ENCODE assay signal across 8 cellular contexts in genomic region chr2:234463626-234464290, GRCh38. TPM values are rescaled to one million over a fixed set of nuclear protein-coding genes. Genes with fewer than 3 reads are reported as not detected.
DNase-seq lines count a peak whose midpoint lies in the region; TF ChIP-seq lines count a peak whose summit lies in the region.

No MANE protein-coding gene starts in this region.

- BruUV-seq in MCF 10A (replicated peaks; lab: Mats Ljungman, UMichigan): no TSS peak

- intact Hi-C loops in MCF 10A (cut with micrococcal nuclease): no loop called here

- TF ChIP-seq CTCF in MCF 10A (IDR thresholded peaks at IDR 0.05; ENCODE audit: unreplicated experiment): no peak

- no peak overlapping the region for H3K27ac Mint-ChIP-seq in MCF 10A (ENCODE audit: low read depth, unreplicated experiment)

- no peaks in the 10 kb centered on the region for H3K9me3 Mint-ChIP-seq in MCF 10A (ENCODE audit: unreplicated experiment)

- no peaks in the 10 kb centered on the region for H3K27me3 Mint-ChIP-seq in MCF 10A (ENCODE audit: insufficient read depth, unreplicated experiment)

- DNase-seq in HT-29 (ENCODE audit: low spot score) (peak; percentile 72), T follicular helper cell (ENCODE audit: low read depth) (peak; percentile 76), MCF 10A (ENCODE audit: unreplicated experiment) (no peak), HEK293T (ENCODE audit: extremely low spot score) (no peak), AG08395 (ENCODE audit: low spot score) (no peak), T1000 (lab: John Stamatoyannopoulos, UW) (no peak)
- DNase-seq in activated naive CD4-positive, alpha-beta T cell treated with anti-CD3 and anti-CD28 coated beads, Interleukin-2, amount 50 U/mL, for 16 hours: peak; percentile 80
- peak; percentile 80 for DNase-seq in stimulated activated CD4-positive, alpha-beta T cell treated with anti-CD3 and anti-CD28 coated beads, Interleukin-4, amount 100 ng/mL, for 24 hours

- H3K4me3 Mint-ChIP-seq in MCF 10A (ENCODE audit: unreplicated experiment): no peak overlapping the region

- H3K4me1 Mint-ChIP-seq in MCF 10A (ENCODE audit: insufficient read depth, unreplicated experiment): no peaks in the 10 kb centered on the region

- no peaks in the 10 kb centered on the region for H3K36me3 Mint-ChIP-seq in MCF 10A (ENCODE audit: insufficient read depth, unreplicated experiment)

- POLR2A ChIA-PET in MCF 10A (lab: Yijun Ruan, JAX): no interaction called here
- POLR2A ChIA-PET in HEK293T (lab: Yijun Ruan, JAX): no interaction called here

- CTCF ChIA-PET in MCF 10A (lab: Yijun Ruan, JAX) (no interaction called here), HEK293T (lab: Yijun Ruan, JAX) (no interaction called here)

TF ChIP-seq in HEK293T, 16 proteins besides CTCF, POLR2A, EP300 and RAD21:
- no peak for TF ChIP-seq ARNT (IDR thresholded peaks at IDR 0.05)
- TF ChIP-seq FOXA1 (IDR thresholded peaks at IDR 0.05): no peak

RNA-seq across cellular contexts. Expression of gene ARL4C, which starts 33.1 kb away (rescaled TPM):
- 1.5 and 2.1 TPM in 2 replicates for total RNA-seq in HT-29 (2014; rRNA removed; shearing (Covaris generic))
- 3.5 and 6.4 TPM in 2 replicates for total RNA-seq in MCF 10A (2022)

Comparison
In these comparisons a context has a peak if more than half of its experiments do, and no peak if none do; other contexts are left out.
1. DNase-seq: peak in HT-29 (single experiment), T follicular helper cell (single experiment), activated naive CD4-positive, alpha-beta T cell treated with anti-CD3 and anti-CD28 coated beads, Interleukin-2, amount 50 U/mL, for 16 hours (single experiment) and stimulated activated CD4-positive, alpha-beta T cell treated with anti-CD3 and anti-CD28 coated beads, Interleukin-4, amount 100 ng/mL, for 24 hours (single experiment); none in MCF 10A (single experiment), HEK293T (single experiment), AG08395 (single experiment) and T1000 (single experiment).